In genomic region chr6:105226598-105227291, GRCh38 we compare ENCODE assay signal across 26 cellular contexts. TPM values are rescaled to one million over a fixed set of nuclear protein-coding genes. Genes with fewer than 3 reads are reported as not detected.
A peak's percentile ranks its signal among the peaks of the same experiment; 100 is the strongest.
DNase-seq lines count a peak whose midpoint lies in the region; ATAC-seq and TF ChIP-seq lines count a peak whose summit lies in the region.
"Had no signal": no experiment of that assay in that cellular context is flagged by ENCODE, and none has a peak within 500 bp of the region (broad histone marks: within the 10 kb centered on the region; RNA-seq: fewer than 3 reads in every experiment).

No MANE protein-coding gene starts in this region.

- DNase-seq in ELR (ENCODE audit: low read depth) (peak; percentile 49), fibroblast of the aortic adventitia (ENCODE audit: low read depth) (peak; percentile 81), pulmonary artery endothelial cell (ENCODE audit: low read depth, low spot score) (peak; percentile 13), NCI-H2227 (lab: John Stamatoyannopoulos, UW; ENCODE audit: unreplicated experiment) (no peak), NCI-H226 (no peak)
- no peak for DNase-seq in activated CD4-positive, alpha-beta T cell treated with anti-CD3 and anti-CD28 coated beads for 4 hours
- DNase-seq: activated CD4-positive, alpha-beta memory T cell treated with anti-CD3 and anti-CD28 coated beads, Interleukin-2, amount 10 ng/mL, durations not matched to agents 7 days and 5 days; activated CD4-positive, CD25-positive, alpha-beta regulatory T cell treated with anti-CD3 and anti-CD28 coated beads, Interleukin-2, amount 50 U/mL, for 72 hours; aorta; central memory CD4-positive, alpha-beta T cell; GOT3; kidney; lower lobe of right lung; mucosa of descending colon; NCI-H1694 treated with DMSO at 0.1 percent for 48 hours; NCI-H2171; NCI-H69; stimulated activated CD4-positive, alpha-beta T cell treated with anti-CD3 and anti-CD28 coated beads, Interleukin-2, amount 100 ng/mL, for 24 hours; stomach; T-cell; tibial artery had no signal

- H3K4me3 ChIP-seq in fibroblast of the aortic adventitia (ENCODE audit: low read depth, low read length), result no peak overlapping the region
- H3K4me3 ChIP-seq: lower lobe of right lung, mucosa of descending colon, smooth muscle cell, stomach, tibial artery had no signal

- ATAC-seq in SK-N-SH treated with all-trans-retinoic acid at 6 μM for 48 hours, result peak; percentile 96
- ATAC-seq: activated naive CD4-positive, alpha-beta T cell treated with anti-CD3 and anti-CD28 coated beads, Interleukin-2, amount 50 U/mL, for 72 hours; activated T-helper 17 cell treated with anti-CD3 and anti-CD28 coated beads, Interleukin-2, amount 50 U/mL, for 72 hours; lower lobe of right lung; mucosa of descending colon; natural killer cell treated with Interleukin-12 subunit alpha and Interleukin-12 subunit beta and Interleukin-15 and Interleukin-18, amount 100 ng/mL, for 72 hours; T-cell had no signal

- no peak for TF ChIP-seq CTCF in fibroblast of the aortic adventitia (IDR thresholded peaks at IDR 0.05; ENCODE audit: insufficient read depth, low read length)

TF ChIP-seq in SK-N-SH treated with all-trans-retinoic acid at 6 μM for 48 hours, 23 proteins besides CTCF, POLR2A, EP300 and RAD21:
- TF ChIP-seq TCF4 (CRISPR knock-in tag; IDR thresholded peaks at IDR 0.05; ENCODE audit: borderline replicate concordance), result peak; percentile 35
- peak; percentile 75 for TF ChIP-seq ISL1 (CRISPR knock-in tag; IDR thresholded peaks at IDR 0.05)
- no peak for TF ChIP-seq ZC3H10 (CRISPR knock-in tag; IDR thresholded peaks at IDR 0.05)

RNA-seq across cellular contexts. Expression of gene POPDC3, which starts 46.9 kb away (rescaled TPM):
- total RNA-seq in fibroblast of the aortic adventitia (ENCODE audit: low replicate concordance), result 7.5 and 33.7 TPM in 2 replicates
- 0.92 and 2.4 TPM in 2 replicates for total RNA-seq in pulmonary artery endothelial cell
- total RNA-seq: activated CD4-positive, alpha-beta memory T cell treated with anti-CD3 and anti-CD28 coated beads, Interleukin-2, amount 10 ng/mL, durations not matched to agents 7 days and 5 days; activated naive CD4-positive, alpha-beta T cell treated with anti-CD3 and anti-CD28 coated beads, Interleukin-2, amount 50 U/mL, for 72 hours; aorta; kidney; natural killer cell treated with Interleukin-12 subunit alpha and Interleukin-12 subunit beta and Interleukin-15 and Interleukin-18, amount 100 ng/mL, for 72 hours; T-cell had no signal

Comparison
In these comparisons a context has a peak if more than half of its experiments do, and no peak if none do; other contexts are left out.
1. DNase-seq: peak in ELR (single experiment), fibroblast of the aortic adventitia (single experiment) and pulmonary artery endothelial cell (single experiment); none in NCI-H2227 (single experiment), activated CD4-positive, alpha-beta T cell treated with anti-CD3 and anti-CD28 coated beads for 4 hours (0 of 2) and NCI-H226 (single experiment).